In genomic region chrX:33906971-33907370, GRCh38 we compare ENCODE assay signal across 24 cellular contexts.
"Had no signal": no experiment of that assay in that cellular context is flagged by ENCODE, and none has a peak within 500 bp of the region (broad histone marks: within the 10 kb centered on the region; RNA-seq: fewer than 3 reads in every experiment).

No MANE protein-coding gene starts in this region.

- ATAC-seq: activated CD4-positive, alpha-beta T cell treated with anti-CD3 and anti-CD28 coated beads for 36 hours; activated CD8-positive, alpha-beta T cell treated with anti-CD3 and anti-CD28 coated beads, Interleukin-2, amount 10 ng/mL, durations not matched to agents 7 days and 5 days; activated T-cell treated with anti-CD3 and anti-CD28 coated beads, Interleukin-2, amount 50 U/mL, for 72 hours; left cardiac atrium; natural killer cell; right lobe of liver; stimulated activated naive CD8-positive, alpha-beta T cell treated with anti-CD3 and anti-CD28 coated beads, Interleukin-15, Interleukin-2, amounts not matched to agents 100 U/mL and 50 U/mL, for 24 hours had no signal

- DNase-seq: activated CD4-positive, alpha-beta T cell treated with anti-CD3 and anti-CD28 coated beads for 36 hours; activated CD4-positive, CD25-positive, alpha-beta regulatory T cell; activated CD8-positive, alpha-beta T cell treated with anti-CD3 and anti-CD28 coated beads, Interleukin-2, amount 10 ng/mL, durations not matched to agents 7 days and 5 days; activated naive CD4-positive, alpha-beta T cell; activated T-cell treated with anti-CD3 and anti-CD28 coated beads for 4 hours; activated T-cell treated with anti-CD3 and anti-CD28 coated beads, Interleukin-2, amount 50 U/mL, for 72 hours; anterior cingulate cortex; dermis blood vessel endothelial cell; effector CD4-positive, alpha-beta T cell; foreskin melanocyte; left cardiac atrium; mammary epithelial cell; midbrain; natural killer cell; right lobe of liver; stimulated activated CD4-positive, alpha-beta T cell treated with anti-CD3 and anti-CD28 coated beads, Interleukin-12 subunit alpha, Interleukin-12 subunit beta, amount 100 ng/mL, for 4 hours; stimulated activated CD4-positive, alpha-beta T cell treated with anti-CD3 and anti-CD28 coated beads, Interleukin-4, amount 100 ng/mL, for 1 hour; stimulated activated naive CD8-positive, alpha-beta T cell treated with anti-CD3 and anti-CD28 coated beads, Interleukin-15, Interleukin-2, amounts not matched to agents 100 U/mL and 50 U/mL, for 24 hours; testis; transverse colon; uterus had no signal

- H3K36me3 ChIP-seq: esophagus muscularis mucosa, right lobe of liver, transverse colon, uterus had no signal

- H3K4me3 Mint-ChIP-seq: activated CD4-positive, alpha-beta T cell treated with anti-CD3 and anti-CD28 coated beads for 36 hours; activated CD8-positive, alpha-beta T cell treated with anti-CD3 and anti-CD28 coated beads, Interleukin-2, amount 10 ng/mL, durations not matched to agents 7 days and 5 days; activated naive CD8-positive, alpha-beta T cell; activated T-cell treated with anti-CD3 and anti-CD28 coated beads, Interleukin-2, amount 50 U/mL, for 72 hours; natural killer cell; T-helper 2 cell treated with Interferon-gamma antibody and Interleukin-4, amounts not matched to agents 5 μg/mL and 100 μg/mL, for 36 hours had no signal

- H3K27me3 Mint-ChIP-seq: activated CD4-positive, alpha-beta T cell treated with anti-CD3 and anti-CD28 coated beads for 36 hours; activated naive CD8-positive, alpha-beta T cell had no signal

- H3K4me3 ChIP-seq: esophagus muscularis mucosa, right lobe of liver, testis, transverse colon, uterus had no signal

- H3K36me3 Mint-ChIP-seq: activated naive CD8-positive, alpha-beta T cell; natural killer cell had no signal

- H3K27ac Mint-ChIP-seq: activated CD4-positive, alpha-beta T cell treated with anti-CD3 and anti-CD28 coated beads for 36 hours; activated CD8-positive, alpha-beta T cell treated with anti-CD3 and anti-CD28 coated beads, Interleukin-2, amount 10 ng/mL, durations not matched to agents 7 days and 5 days; activated naive CD8-positive, alpha-beta T cell; activated T-cell treated with anti-CD3 and anti-CD28 coated beads, Interleukin-2, amount 50 U/mL, for 72 hours; natural killer cell; T-helper 2 cell treated with Interferon-gamma antibody and Interleukin-4, amounts not matched to agents 5 μg/mL and 100 μg/mL, for 36 hours had no signal

- H3K4me1 ChIP-seq: esophagus muscularis mucosa, right lobe of liver, testis, transverse colon, uterus had no signal

- H3K27me3 ChIP-seq: esophagus muscularis mucosa, right lobe of liver, testis, transverse colon, uterus had no signal

- H3K9me3 ChIP-seq: right lobe of liver, testis, transverse colon, uterus had no signal

- H3K4me1 Mint-ChIP-seq: activated CD4-positive, alpha-beta T cell treated with anti-CD3 and anti-CD28 coated beads for 36 hours; natural killer cell had no signal

- H3K27ac ChIP-seq: esophagus muscularis mucosa, right lobe of liver, testis, transverse colon, uterus had no signal
